In the genomic region with DNA sequence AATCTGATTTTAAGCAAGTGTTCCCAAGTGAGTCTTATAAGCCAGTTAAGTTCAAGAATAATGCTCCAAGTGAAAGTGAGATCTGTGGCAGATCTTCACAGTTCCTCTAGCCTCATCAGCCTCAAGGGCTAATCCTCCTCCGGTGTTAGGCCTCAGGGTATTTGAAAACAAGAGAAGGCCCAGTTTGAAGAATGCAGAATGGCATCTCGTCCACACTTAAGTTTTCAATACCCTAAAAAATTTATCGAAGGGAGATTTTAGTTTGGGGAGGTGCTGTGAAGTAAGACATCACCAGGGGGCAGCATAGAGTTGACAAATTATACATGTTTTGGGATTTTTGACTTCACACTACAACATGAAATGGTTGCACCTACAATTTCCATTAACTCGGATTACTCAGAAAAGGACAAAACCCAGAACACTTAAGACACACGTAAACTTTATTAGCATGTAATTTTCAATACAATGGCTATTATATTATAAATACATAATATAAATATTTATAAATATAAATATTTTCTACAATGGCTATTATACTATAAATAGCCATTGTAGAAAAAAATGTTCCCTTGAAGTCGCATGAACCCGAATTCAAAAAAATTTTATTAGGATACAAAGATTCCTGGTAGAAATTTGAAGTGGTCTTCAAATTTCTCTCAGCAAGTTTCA, we compare ENCODE assay signal across 1 cellular context.
TF ChIP-seq lines count a peak whose summit lies in the region.

No MANE protein-coding gene starts in this region.

TF ChIP-seq in GM12891, 5 proteins besides CTCF, POLR2A, EP300 and RAD21:
- no peak for TF ChIP-seq TAF1 (IDR thresholded peaks at IDR 0.05; ENCODE audit: low read depth, low read length)
- TF ChIP-seq PAX5 (IDR thresholded peaks at IDR 0.05; ENCODE audit: insufficient read depth, low read length, severe bottlenecking), result no peak
- peak; percentile 43; the same call in 1 of the 2 replicates for TF ChIP-seq SPI1 (IDR thresholded peaks at IDR 0.05; ENCODE audit: low read depth, low read length)
- TF ChIP-seq POU2F2 (IDR thresholded peaks at IDR 0.05; ENCODE audit: low read depth, low read length), result no peak
